ENCODE assay signal across 1 cellular context in genomic region chr18:42168487-42168886, GRCh38.
A peak's percentile ranks its signal among the peaks of the same experiment; 100 is the strongest.
TF ChIP-seq lines count a peak whose summit lies in the region.

No MANE protein-coding gene starts in this region.

TF ChIP-seq in HepG2, 621 proteins besides CTCF, POLR2A, EP300 and RAD21 (continued from another document and continues in another):
- TF ChIP-seq ZHX2 (IDR thresholded peaks at IDR 0.05; ENCODE audit: low read depth), result no peak
- 0 out of 2 replicates have a peak, but pooled peaks have one; percentile 46 for TF ChIP-seq ZHX2 (CRISPR knock-in tag; IDR thresholded peaks at IDR 0.05; ENCODE audit: borderline replicate concordance)
- TF ChIP-seq HOXA9 (CRISPR knock-in tag; IDR thresholded peaks at IDR 0.05; ENCODE audit: borderline replicate concordance), result no peak
- no peak for TF ChIP-seq PRDM4 (CRISPR knock-in tag; IDR thresholded peaks at IDR 0.05; ENCODE audit: borderline replicate concordance)
- TF ChIP-seq ZFP36 (IDR thresholded peaks at IDR 0.05; ENCODE audit: borderline replicate concordance, low read depth, low read length, partially characterized antibody), result no peak
- TF ChIP-seq ZMAT5 (CRISPR knock-in tag; IDR thresholded peaks at IDR 0.05; ENCODE audit: borderline replicate concordance, low read depth), result no peak
- peak; percentile 99 for TF ChIP-seq FOXA3 (CRISPR knock-in tag; IDR thresholded peaks at IDR 0.05)
- TF ChIP-seq, protein P1, sequence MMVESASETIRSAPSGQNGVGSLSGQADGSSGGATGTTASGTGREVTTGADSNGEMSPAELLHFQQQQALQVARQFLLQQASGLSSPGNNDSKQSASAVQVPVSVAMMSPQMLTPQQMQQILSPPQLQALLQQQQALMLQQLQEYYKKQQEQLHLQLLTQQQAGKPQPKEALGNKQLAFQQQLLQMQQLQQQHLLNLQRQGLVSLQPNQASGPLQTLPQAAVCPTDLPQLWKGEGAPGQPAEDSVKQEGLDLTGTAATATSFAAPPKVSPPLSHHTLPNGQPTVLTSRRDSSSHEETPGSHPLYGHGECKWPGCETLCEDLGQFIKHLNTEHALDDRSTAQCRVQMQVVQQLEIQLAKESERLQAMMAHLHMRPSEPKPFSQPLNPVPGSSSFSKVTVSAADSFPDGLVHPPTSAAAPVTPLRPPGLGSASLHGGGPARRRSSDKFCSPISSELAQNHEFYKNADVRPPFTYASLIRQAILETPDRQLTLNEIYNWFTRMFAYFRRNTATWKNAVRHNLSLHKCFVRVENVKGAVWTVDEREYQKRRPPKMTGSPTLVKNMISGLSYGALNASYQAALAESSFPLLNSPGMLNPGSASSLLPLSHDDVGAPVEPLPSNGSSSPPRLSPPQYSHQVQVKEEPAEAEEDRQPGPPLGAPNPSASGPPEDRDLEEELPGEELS (CRISPR knock-in tag; IDR thresholded peaks at IDR 0.05), result peak; percentile 92
- peak; percentile 69; the same call in 1 of the 2 replicates for TF ChIP-seq ZNF331 (CRISPR knock-in tag; IDR thresholded peaks at IDR 0.05)
- no peak for TF ChIP-seq GLI4 (CRISPR knock-in tag; IDR thresholded peaks at IDR 0.05; ENCODE audit: borderline replicate concordance)
- TF ChIP-seq, protein P2, sequence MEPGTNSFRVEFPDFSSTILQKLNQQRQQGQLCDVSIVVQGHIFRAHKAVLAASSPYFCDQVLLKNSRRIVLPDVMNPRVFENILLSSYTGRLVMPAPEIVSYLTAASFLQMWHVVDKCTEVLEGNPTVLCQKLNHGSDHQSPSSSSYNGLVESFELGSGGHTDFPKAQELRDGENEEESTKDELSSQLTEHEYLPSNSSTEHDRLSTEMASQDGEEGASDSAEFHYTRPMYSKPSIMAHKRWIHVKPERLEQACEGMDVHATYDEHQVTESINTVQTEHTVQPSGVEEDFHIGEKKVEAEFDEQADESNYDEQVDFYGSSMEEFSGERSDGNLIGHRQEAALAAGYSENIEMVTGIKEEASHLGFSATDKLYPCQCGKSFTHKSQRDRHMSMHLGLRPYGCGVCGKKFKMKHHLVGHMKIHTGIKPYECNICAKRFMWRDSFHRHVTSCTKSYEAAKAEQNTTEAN (CRISPR knock-in tag; conservative IDR thresholded peaks at IDR 0.05), result peak; percentile 78; the same call in 1 of the 2 replicates
- TF ChIP-seq ZNF670 (CRISPR knock-in tag; IDR thresholded peaks at IDR 0.05; ENCODE audit: borderline replicate concordance), result peak; percentile 36; the same call in 1 of the 2 replicates
- no peak for TF ChIP-seq ZNF451 (CRISPR knock-in tag; IDR thresholded peaks at IDR 0.05)
- TF ChIP-seq, protein P3, sequence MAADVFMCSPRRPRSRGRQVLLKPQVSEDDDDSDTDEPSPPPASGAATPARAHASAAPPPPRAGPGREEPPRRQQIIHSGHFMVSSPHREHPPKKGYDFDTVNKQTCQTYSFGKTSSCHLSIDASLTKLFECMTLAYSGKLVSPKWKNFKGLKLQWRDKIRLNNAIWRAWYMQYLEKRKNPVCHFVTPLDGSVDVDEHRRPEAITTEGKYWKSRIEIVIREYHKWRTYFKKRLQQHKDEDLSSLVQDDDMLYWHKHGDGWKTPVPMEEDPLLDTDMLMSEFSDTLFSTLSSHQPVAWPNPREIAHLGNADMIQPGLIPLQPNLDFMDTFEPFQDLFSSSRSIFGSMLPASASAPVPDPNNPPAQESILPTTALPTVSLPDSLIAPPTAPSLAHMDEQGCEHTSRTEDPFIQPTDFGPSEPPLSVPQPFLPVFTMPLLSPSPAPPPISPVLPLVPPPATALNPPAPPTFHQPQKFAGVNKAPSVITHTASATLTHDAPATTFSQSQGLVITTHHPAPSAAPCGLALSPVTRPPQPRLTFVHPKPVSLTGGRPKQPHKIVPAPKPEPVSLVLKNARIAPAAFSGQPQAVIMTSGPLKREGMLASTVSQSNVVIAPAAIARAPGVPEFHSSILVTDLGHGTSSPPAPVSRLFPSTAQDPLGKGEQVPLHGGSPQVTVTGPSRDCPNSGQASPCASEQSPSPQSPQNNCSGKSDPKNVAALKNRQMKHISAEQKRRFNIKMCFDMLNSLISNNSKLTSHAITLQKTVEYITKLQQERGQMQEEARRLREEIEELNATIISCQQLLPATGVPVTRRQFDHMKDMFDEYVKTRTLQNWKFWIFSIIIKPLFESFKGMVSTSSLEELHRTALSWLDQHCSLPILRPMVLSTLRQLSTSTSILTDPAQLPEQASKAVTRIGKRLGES (CRISPR knock-in tag; IDR thresholded peaks at IDR 0.05; ENCODE audit: borderline replicate concordance), result 0 out of 2 replicates have a peak, but pooled peaks have one; percentile 33
- TF ChIP-seq, protein P4, sequence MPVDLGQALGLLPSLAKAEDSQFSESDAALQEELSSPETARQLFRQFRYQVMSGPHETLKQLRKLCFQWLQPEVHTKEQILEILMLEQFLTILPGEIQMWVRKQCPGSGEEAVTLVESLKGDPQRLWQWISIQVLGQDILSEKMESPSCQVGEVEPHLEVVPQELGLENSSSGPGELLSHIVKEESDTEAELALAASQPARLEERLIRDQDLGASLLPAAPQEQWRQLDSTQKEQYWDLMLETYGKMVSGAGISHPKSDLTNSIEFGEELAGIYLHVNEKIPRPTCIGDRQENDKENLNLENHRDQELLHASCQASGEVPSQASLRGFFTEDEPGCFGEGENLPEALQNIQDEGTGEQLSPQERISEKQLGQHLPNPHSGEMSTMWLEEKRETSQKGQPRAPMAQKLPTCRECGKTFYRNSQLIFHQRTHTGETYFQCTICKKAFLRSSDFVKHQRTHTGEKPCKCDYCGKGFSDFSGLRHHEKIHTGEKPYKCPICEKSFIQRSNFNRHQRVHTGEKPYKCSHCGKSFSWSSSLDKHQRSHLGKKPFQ (CRISPR knock-in tag; IDR thresholded peaks at IDR 0.05; ENCODE audit: insufficient replicate concordance), result no peak
- TF ChIP-seq, protein P5, sequence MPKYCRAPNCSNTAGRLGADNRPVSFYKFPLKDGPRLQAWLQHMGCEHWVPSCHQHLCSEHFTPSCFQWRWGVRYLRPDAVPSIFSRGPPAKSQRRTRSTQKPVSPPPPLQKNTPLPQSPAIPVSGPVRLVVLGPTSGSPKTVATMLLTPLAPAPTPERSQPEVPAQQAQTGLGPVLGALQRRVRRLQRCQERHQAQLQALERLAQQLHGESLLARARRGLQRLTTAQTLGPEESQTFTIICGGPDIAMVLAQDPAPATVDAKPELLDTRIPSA (CRISPR knock-in tag; IDR thresholded peaks at IDR 0.05; ENCODE audit: borderline replicate concordance), result no peak
- no peak for TF ChIP-seq ZNF12 (CRISPR knock-in tag; IDR thresholded peaks at IDR 0.05)
- TF ChIP-seq ZBTB7B (CRISPR knock-in tag; IDR thresholded peaks at IDR 0.05), result no peak
- 0 out of 2 replicates have a peak, but pooled peaks have one; percentile 32 for TF ChIP-seq ZMAT3 (CRISPR knock-in tag; conservative IDR thresholded peaks at IDR 0.05)
- TF ChIP-seq ZNF24 (IDR thresholded peaks at IDR 0.05), result 0 out of 2 replicates have a peak, but pooled peaks have one; percentile 12
- no peak for TF ChIP-seq ZNF143 (CRISPR knock-in tag; IDR thresholded peaks at IDR 0.05)
- peak; percentile 66; the same call in 1 of the 2 replicates for TF ChIP-seq SMARCC2 (IDR thresholded peaks at IDR 0.05)
- peak; percentile 51; the same call in 1 of the 2 replicates for TF ChIP-seq MIER2 (CRISPR knock-in tag; IDR thresholded peaks at IDR 0.05)
- TF ChIP-seq ZBTB2 (CRISPR knock-in tag; IDR thresholded peaks at IDR 0.05; ENCODE audit: low read depth), result no peak
- peak; percentile 67; the same call in 1 of the 2 replicates for TF ChIP-seq FOXK1 (CRISPR knock-in tag; IDR thresholded peaks at IDR 0.05; ENCODE audit: borderline replicate concordance, low read depth)
- TF ChIP-seq FOXM1 (CRISPR knock-in tag; IDR thresholded peaks at IDR 0.05), result no peak
- TF ChIP-seq LCORL (IDR thresholded peaks at IDR 0.05), result peak; percentile 25; the same call in 1 of the 2 replicates
- TF ChIP-seq LCORL (CRISPR knock-in tag; IDR thresholded peaks at IDR 0.05), result peak; percentile 53; the same call in 1 of the 2 replicates
- peak; percentile 59; the same call in 1 of the 2 replicates for TF ChIP-seq EHMT2 (IDR thresholded peaks at IDR 0.05; ENCODE audit: borderline replicate concordance, low read depth, low read length)
- TF ChIP-seq GATAD2A (CRISPR knock-in tag; IDR thresholded peaks at IDR 0.05), result peak; percentile 90
- TF ChIP-seq ZNF672 (CRISPR knock-in tag; IDR thresholded peaks at IDR 0.05), result no peak
- peak; percentile 95; the same call in 1 of the 2 replicates for TF ChIP-seq FOXJ3 (CRISPR knock-in tag; IDR thresholded peaks at IDR 0.05; ENCODE audit: borderline replicate concordance)
- TF ChIP-seq ZNF589 (CRISPR knock-in tag; conservative IDR thresholded peaks at IDR 0.05), result no peak
- TF ChIP-seq ZNF503 (CRISPR knock-in tag; IDR thresholded peaks at IDR 0.05), result peak; percentile 75
- peak; percentile 79 for TF ChIP-seq GFI1 (CRISPR knock-in tag; IDR thresholded peaks at IDR 0.05; ENCODE audit: borderline replicate concordance)
- peak; percentile 82; the same call in 1 of the 2 replicates for TF ChIP-seq NFIC (IDR thresholded peaks at IDR 0.05; ENCODE audit: low read length)
- TF ChIP-seq AGO2 (optimal IDR thresholded peaks at IDR 0.05; ENCODE audit: low read depth, low read length), result no peak
